In the genomic region with DNA sequence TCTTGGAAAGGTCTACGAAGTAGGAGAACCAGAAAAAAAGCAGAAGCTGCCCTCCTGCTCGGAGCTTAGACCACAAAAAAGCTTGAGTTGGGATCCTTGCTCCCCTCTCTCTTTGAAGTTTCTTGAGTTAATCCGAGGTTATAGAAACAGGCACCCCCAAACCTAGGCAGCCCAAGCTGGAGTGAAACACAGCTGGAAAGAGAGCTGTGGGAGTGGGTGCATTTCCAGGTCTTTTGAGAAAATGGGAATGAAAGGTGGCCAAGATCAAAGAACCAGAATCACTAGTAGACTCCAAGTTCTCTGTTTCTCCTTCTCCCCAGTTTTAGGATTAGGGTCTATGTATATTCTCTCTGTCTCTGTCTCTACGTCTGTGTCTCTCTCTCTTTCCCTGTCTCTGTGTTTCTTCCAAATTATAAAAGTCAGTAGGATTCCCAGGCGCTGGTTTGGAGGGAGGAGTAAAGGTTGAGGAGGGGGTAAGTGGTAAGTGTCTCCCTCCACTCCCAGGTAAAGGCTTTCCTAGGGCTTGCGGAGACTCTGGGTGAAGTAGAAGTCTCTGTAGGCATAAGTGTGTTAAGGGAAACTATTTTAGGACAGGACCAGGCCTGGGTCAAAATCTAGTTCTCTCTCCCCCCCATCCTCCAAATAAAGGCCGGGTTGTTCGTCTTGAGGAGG, we compare ENCODE assay signal across 1 cellular context.
TF ChIP-seq lines count a peak whose summit lies in the region.

No MANE protein-coding gene starts in this region.

TF ChIP-seq in H1, 55 proteins besides CTCF, POLR2A, EP300 and RAD21:
- TF ChIP-seq CHD1 (IDR thresholded peaks at IDR 0.05; ENCODE audit: low read depth, low read length) (no peak), KDM5A (IDR thresholded peaks at IDR 0.05; ENCODE audit: low read length) (no peak), HDAC6 (IDR thresholded peaks at IDR 0.05; ENCODE audit: low read depth, low read length) (no peak), TAF1 (IDR thresholded peaks at IDR 0.05; ENCODE audit: low read depth, low read length) (no peak), TEAD4 (IDR thresholded peaks at IDR 0.05; ENCODE audit: low read depth, low read length) (no peak), BACH1 (IDR thresholded peaks at IDR 0.05; ENCODE audit: low read length) (no peak), NANOG (IDR thresholded peaks at IDR 0.05; ENCODE audit: insufficient read depth, low read depth, low read length, poor library complexity, severe bottlenecking) (no peak), BCL11A (IDR thresholded peaks at IDR 0.05; ENCODE audit: low read depth in 2 of 2, low read length in 2 of 2) (no peak), SIRT6 (IDR thresholded peaks at IDR 0.05; ENCODE audit: low read length) (no peak), KDM1A (IDR thresholded peaks at IDR 0.05; ENCODE audit: borderline replicate concordance, low read length) (no peak), RBBP5 (IDR thresholded peaks at IDR 0.05; ENCODE audit: borderline replicate concordance, low read depth, low read length) (no peak), TAF7 (optimal IDR thresholded peaks at IDR 0.05; ENCODE audit: borderline replicate concordance, low read depth, low read length) (no peak), POLR2AphosphoS5 (IDR thresholded peaks at IDR 0.05; ENCODE audit: low read depth, low read length) (no peak), CTBP2 (IDR thresholded peaks at IDR 0.05; ENCODE audit: borderline replicate concordance, insufficient read depth, insufficient read length, low read length) (no peak)
TF ChIP-seq in H1: peak in this region for 0.
